ENCODE assay signal across 39 cellular contexts in genomic region chr2:88303865-88304264, GRCh38.
"Had no signal": no experiment of that assay in that cellular context is flagged by ENCODE, and none has a peak within 500 bp of the region (broad histone marks: within the 10 kb centered on the region; RNA-seq: fewer than 3 reads in every experiment).

No MANE protein-coding gene starts in this region.

- H3K4me3 Mint-ChIP-seq: activated naive CD4-positive, alpha-beta T cell treated with anti-CD3 and anti-CD28 coated beads for 36 hours; activated naive CD4-positive, alpha-beta T cell treated with anti-CD3 and anti-CD28 coated beads, Interleukin-2, amount 10 ng/mL, durations not matched to agents 7 days and 5 days; activated naive CD4-positive, alpha-beta T cell treated with anti-CD3 and anti-CD28 coated beads, Interleukin-2, amount 50 U/mL, for 24 hours; activated naive CD8-positive, alpha-beta T cell; activated naive CD8-positive, alpha-beta T cell treated with anti-CD3 and anti-CD28 coated beads for 36 hours; activated naive CD8-positive, alpha-beta T cell treated with anti-CD3 and anti-CD28 coated beads, Interleukin-2, amount 10 ng/mL, durations not matched to agents 7 days and 5 days; activated naive CD8-positive, alpha-beta T cell treated with anti-CD3 and anti-CD28 coated beads, Interleukin-2, amount 50 U/mL, for 24 hours; activated T-cell treated with anti-CD3 and anti-CD28 coated beads, Interleukin-2, amount 50 U/mL, for 24 hours; activated T-cell treated with anti-CD3 and anti-CD28 coated beads, Interleukin-2, amount 50 U/mL, for 4 hours; activated T-helper 1 cell treated with anti-CD3 and anti-CD28 coated beads, Interleukin-12 subunit alpha, Interleukin-12 subunit beta, Interleukin-2, Interleukin-4 antibody, amounts not matched to agents 30 ng/mL and 10 ng/mL and 1 ng/mL, durations not matched to agents 14 hours and 24 hours and 36 hours; activated T-helper 17 cell treated with anti-CD3 and anti-CD28 coated beads, Interleukin-2, amount 50 U/mL, for 72 hours; brain; central memory CD8-positive, alpha-beta T cell had no signal

- H3K9me3 Mint-ChIP-seq: activated naive CD4-positive, alpha-beta T cell treated with anti-CD3 and anti-CD28 coated beads, Interleukin-2, amount 10 ng/mL, durations not matched to agents 7 days and 5 days; activated naive CD8-positive, alpha-beta T cell treated with anti-CD3 and anti-CD28 coated beads, Interleukin-2, amount 10 ng/mL, durations not matched to agents 7 days and 5 days; activated naive CD8-positive, alpha-beta T cell treated with anti-CD3 and anti-CD28 coated beads, Interleukin-2, amount 50 U/mL, for 24 hours; activated T-cell treated with anti-CD3 and anti-CD28 coated beads, Interleukin-2, amount 50 U/mL, for 4 hours; activated T-helper 1 cell treated with anti-CD3 and anti-CD28 coated beads, Interleukin-12 subunit alpha, Interleukin-12 subunit beta, Interleukin-2, Interleukin-4 antibody, amounts not matched to agents 30 ng/mL and 10 ng/mL and 1 ng/mL, durations not matched to agents 14 hours and 24 hours and 36 hours; activated T-helper 17 cell treated with anti-CD3 and anti-CD28 coated beads, Interleukin-2, amount 50 U/mL, for 72 hours; activated T-helper 2 cell treated with anti-CD3 and anti-CD28 coated beads, Interferon-gamma antibody, Interleukin-2, Interleukin-4, amounts not matched to agents 10 μg/mL and 5 μg/mL and 100 μg/mL, durations not matched to agents 14 hours and 24 hours and 36 hours had no signal

- H3K27me3 Mint-ChIP-seq: activated naive CD4-positive, alpha-beta T cell treated with anti-CD3 and anti-CD28 coated beads, Interleukin-2, amount 10 ng/mL, durations not matched to agents 7 days and 5 days had no signal

- H3K36me3 ChIP-seq: adrenal gland, ascending aorta, brain microvascular endothelial cell, breast epithelium, cardiac muscle cell had no signal

- H3K27ac ChIP-seq: adrenal gland, ascending aorta, body of pancreas, brain microvascular endothelial cell, breast epithelium, cardiac muscle cell had no signal

- H3K4me3 ChIP-seq: adrenal gland, ascending aorta, body of pancreas, breast epithelium, cardiac muscle cell had no signal

- H3K4me1 Mint-ChIP-seq: activated naive CD4-positive, alpha-beta T cell treated with anti-CD3 and anti-CD28 coated beads, Interleukin-2, amount 10 ng/mL, durations not matched to agents 7 days and 5 days; activated naive CD4-positive, alpha-beta T cell treated with anti-CD3 and anti-CD28 coated beads, Interleukin-2, amount 50 U/mL, for 24 hours; activated naive CD8-positive, alpha-beta T cell treated with anti-CD3 and anti-CD28 coated beads for 36 hours; activated naive CD8-positive, alpha-beta T cell treated with anti-CD3 and anti-CD28 coated beads, Interleukin-2, amount 10 ng/mL, durations not matched to agents 7 days and 5 days; activated naive CD8-positive, alpha-beta T cell treated with anti-CD3 and anti-CD28 coated beads, Interleukin-2, amount 50 U/mL, for 24 hours; activated T-helper 17 cell treated with anti-CD3 and anti-CD28 coated beads, Interleukin-2, amount 50 U/mL, for 72 hours; brain; central memory CD8-positive, alpha-beta T cell had no signal

- H3K36me3 Mint-ChIP-seq: activated naive CD4-positive, alpha-beta T cell treated with anti-CD3 and anti-CD28 coated beads, Interleukin-2, amount 10 ng/mL, durations not matched to agents 7 days and 5 days; activated naive CD8-positive, alpha-beta T cell treated with anti-CD3 and anti-CD28 coated beads, Interleukin-2, amount 10 ng/mL, durations not matched to agents 7 days and 5 days; brain had no signal

- H3K27me3 ChIP-seq: adrenal gland, ascending aorta, body of pancreas, brain microvascular endothelial cell, breast epithelium, cardiac muscle cell had no signal

- ATAC-seq: activated naive CD4-positive, alpha-beta T cell treated with anti-CD3 and anti-CD28 coated beads, Interleukin-2, amount 50 U/mL, for 72 hours; activated naive CD8-positive, alpha-beta T cell treated with anti-CD3 and anti-CD28 coated beads, Interleukin-2, amount 50 U/mL, for 24 hours; activated T-cell treated with anti-CD3 and anti-CD28 coated beads, Interleukin-2, amount 50 U/mL, for 4 hours; activated T-helper 17 cell treated with anti-CD3 and anti-CD28 coated beads, Interleukin-2, amount 50 U/mL, for 72 hours; body of pancreas had no signal

- H3K9me3 ChIP-seq: adrenal gland, body of pancreas had no signal

- H3K4me1 ChIP-seq: adrenal gland, ascending aorta, body of pancreas, breast epithelium had no signal

- DNase-seq: activated effector memory CD4-positive, alpha-beta T cell treated with anti-CD3 and anti-CD28 coated beads, Interleukin-2, amount 50 U/mL, for 16 hours; activated effector memory CD4-positive, alpha-beta T cell treated with Interleukin-2 at 50 U/mL for 16 hours; activated gamma-delta T cell; activated gamma-delta T cell treated with Interleukin-2 at 50 U/mL for 16 hours; activated naive CD4-positive, alpha-beta T cell; activated naive CD4-positive, alpha-beta T cell treated with anti-CD3 and anti-CD28 coated beads for 36 hours; activated naive CD4-positive, alpha-beta T cell treated with anti-CD3 and anti-CD28 coated beads, Interleukin-2, amount 10 ng/mL, durations not matched to agents 7 days and 5 days; activated naive CD4-positive, alpha-beta T cell treated with anti-CD3 and anti-CD28 coated beads, Interleukin-2, amount 50 U/mL, for 16 hours; activated naive CD4-positive, alpha-beta T cell treated with Interleukin-2 at 50 U/mL for 16 hours; activated naive CD8-positive, alpha-beta T cell treated with anti-CD3 and anti-CD28 coated beads for 36 hours; activated naive CD8-positive, alpha-beta T cell treated with anti-CD3 and anti-CD28 coated beads, Interleukin-2, amount 10 ng/mL, durations not matched to agents 7 days and 5 days; activated naive CD8-positive, alpha-beta T cell treated with anti-CD3 and anti-CD28 coated beads, Interleukin-2, amount 50 U/mL, for 24 hours; activated T-cell treated with anti-CD3 and anti-CD28 coated beads for 4 hours; activated T-cell treated with anti-CD3 and anti-CD28 coated beads, Interleukin-2, amount 50 U/mL, for 24 hours; activated T-cell treated with anti-CD3 and anti-CD28 coated beads, Interleukin-2, amount 50 U/mL, for 4 hours; activated T-cell treated with anti-CD3 and anti-CD28 coated beads, Interleukin-2, amount 50 U/mL, for 48 hours; adrenal gland; amniotic stem cell; amygdala; anterior cingulate cortex; aorta; body of pancreas; brain microvascular endothelial cell; caudate nucleus; central memory CD4-positive, alpha-beta T cell; cerebellar nuclear complex had no signal

- FAIRE-seq: astrocyte, bronchial epithelial cell had no signal

- H3K27ac Mint-ChIP-seq: activated naive CD4-positive, alpha-beta T cell treated with anti-CD3 and anti-CD28 coated beads for 36 hours; activated naive CD4-positive, alpha-beta T cell treated with anti-CD3 and anti-CD28 coated beads, Interleukin-2, amount 10 ng/mL, durations not matched to agents 7 days and 5 days; activated naive CD4-positive, alpha-beta T cell treated with anti-CD3 and anti-CD28 coated beads, Interleukin-2, amount 50 U/mL, for 24 hours; activated naive CD4-positive, alpha-beta T cell treated with anti-CD3 and anti-CD28 coated beads, Interleukin-2, amount 50 U/mL, for 72 hours; activated naive CD8-positive, alpha-beta T cell; activated naive CD8-positive, alpha-beta T cell treated with anti-CD3 and anti-CD28 coated beads for 36 hours; activated naive CD8-positive, alpha-beta T cell treated with anti-CD3 and anti-CD28 coated beads, Interleukin-2, amount 50 U/mL, for 24 hours; activated T-cell treated with anti-CD3 and anti-CD28 coated beads, Interleukin-2, amount 50 U/mL, for 24 hours; activated T-helper 1 cell treated with anti-CD3 and anti-CD28 coated beads, Interleukin-12 subunit alpha, Interleukin-12 subunit beta, Interleukin-2, Interleukin-4 antibody, amounts not matched to agents 30 ng/mL and 10 ng/mL and 1 ng/mL, durations not matched to agents 14 hours and 24 hours and 36 hours; activated T-helper 17 cell treated with anti-CD3 and anti-CD28 coated beads, Interleukin-2, amount 50 U/mL, for 72 hours; activated T-helper 2 cell treated with anti-CD3 and anti-CD28 coated beads, Interferon-gamma antibody, Interleukin-2, Interleukin-4, amounts not matched to agents 10 μg/mL and 5 μg/mL and 100 μg/mL, durations not matched to agents 14 hours and 24 hours and 36 hours; brain had no signal
